In genomic region chr7:114865564-114865963, GRCh38 we compare ENCODE assay signal across 8 cellular contexts. TPM values are rescaled to one million over a fixed set of nuclear protein-coding genes. Genes with fewer than 3 reads are reported as not detected.
DNase-seq lines count a peak whose midpoint lies in the region; ATAC-seq and TF ChIP-seq lines count a peak whose summit lies in the region.

No MANE protein-coding gene starts in this region.

- H3K4me3 ChIP-seq in Loucy (ENCODE audit: low read length, poor library complexity, severe bottlenecking), result no peak overlapping the region

- DNase-seq in activated CD4-positive, alpha-beta T cell treated with anti-CD3 and anti-CD28 coated beads, Interleukin-2, amount 50 U/mL, for 1 hour, result peak; percentile 54
- peak; percentile 44 to 53 (median 52) for DNase-seq in effector memory CD8-positive, alpha-beta T cell
- DNase-seq in naive B cell (peak; percentile 34), NCI-H510A treated with DMSO at 0.1 percent for 48 hours (lab: John Stamatoyannopoulos, UW) (no peak)
- peak; percentile 20 for DNase-seq in stimulated activated naive CD4-positive, alpha-beta T cell treated with Interleukin-2 at 50 U/mL for 16 hours (lab: John Stamatoyannopoulos, UW)

- no peaks in the 10 kb centered on the region for H3K9me3 ChIP-seq in Loucy (ENCODE audit: insufficient read depth, low read depth, low read length)

- no peaks in the 10 kb centered on the region for H3K79me2 ChIP-seq in Loucy (ENCODE audit: insufficient read depth, low read length)

- no peak overlapping the region for H3K27ac Mint-ChIP-seq in effector memory CD8-positive, alpha-beta T cell
- no peak overlapping the region for H3K27ac Mint-ChIP-seq in naive B cell

- TF ChIP-seq CTCF in GM12872 (IDR thresholded peaks at IDR 0.05; ENCODE audit: insufficient read depth, low read depth, low read length) (peak; percentile 82), Loucy (conservative IDR thresholded peaks at IDR 0.05; ENCODE audit: low read length) (peak; percentile 47)

- no peak overlapping the region for H3K4me3 Mint-ChIP-seq in effector memory CD8-positive, alpha-beta T cell
- no peak overlapping the region for H3K4me3 Mint-ChIP-seq in naive B cell

- no peaks in the 10 kb centered on the region for H3K36me3 ChIP-seq in Loucy (ENCODE audit: insufficient read depth, low read length)

- no peaks in the 10 kb centered on the region for H3K27me3 Mint-ChIP-seq in effector memory CD8-positive, alpha-beta T cell
- H3K27me3 Mint-ChIP-seq in naive B cell, result peaks cover 0 to 15% (median 0%) of the 10 kb centered on the region in 3 donors

- H3K4me1 Mint-ChIP-seq in effector memory CD8-positive, alpha-beta T cell (ENCODE audit: low read depth in 2 of 2), result peaks cover 0 to 4% of the 10 kb centered on the region in 2 donors
- peaks cover 0 to 4% (median 0%) of the 10 kb centered on the region in 3 donors for H3K4me1 Mint-ChIP-seq in naive B cell

- no peaks in the 10 kb centered on the region for H3K27me3 ChIP-seq in Loucy (ENCODE audit: insufficient read depth, low read length, poor library complexity, severe bottlenecking)

- no peaks in the 10 kb centered on the region for H3K9me2 ChIP-seq in Loucy (replicated peaks; ENCODE audit: low read depth, low read length)

- H3K9ac ChIP-seq in Loucy (ENCODE audit: low read depth, low read length, poor library complexity, severe bottlenecking), result no peak overlapping the region

- H3K4me2 ChIP-seq in Loucy (ENCODE audit: low read depth, low read length, poor library complexity, severe bottlenecking), result no peak overlapping the region

- H3K9me3 Mint-ChIP-seq in effector memory CD8-positive, alpha-beta T cell, result no peaks in the 10 kb centered on the region
- no peaks in the 10 kb centered on the region for H3K9me3 Mint-ChIP-seq in naive B cell

- no peaks in the 10 kb centered on the region for H3F3A ChIP-seq in Loucy (ENCODE audit: low read depth)

- peak; percentile 89 for ATAC-seq in GM21825 (IDR thresholded peaks at IDR 0.05; ENCODE audit: unreplicated experiment)
- peak; percentile 91 for ATAC-seq in effector memory CD8-positive, alpha-beta T cell (replicated peaks)
- ATAC-seq in naive B cell (ENCODE audit: low read depth in 2 of 2), result peak; percentile 47 to 68

- no peaks in the 10 kb centered on the region for H3K4me1 ChIP-seq in Loucy (ENCODE audit: insufficient read depth, low read length, poor library complexity, severe bottlenecking)

- no peaks in the 10 kb centered on the region for H3K36me3 Mint-ChIP-seq in effector memory CD8-positive, alpha-beta T cell (ENCODE audit: insufficient read depth)
- no peaks in the 10 kb centered on the region for H3K36me3 Mint-ChIP-seq in naive B cell

- no peaks in the 10 kb centered on the region for H4K20me1 ChIP-seq in Loucy (ENCODE audit: insufficient read depth, low read length, poor library complexity, severe bottlenecking)

- no peak overlapping the region for H2AFZ ChIP-seq in Loucy (ENCODE audit: low read length)

RNA-seq across cellular contexts. Expression of gene MDFIC, which starts 56.3 kb away (rescaled TPM):
- polyA plus RNA-seq in naive B cell (ENCODE audit: low read depth in 6 of 6), result 10 to 100 TPM; 29.0 to 68.6 (median 40.0) TPM
